ENCODE assay signal across 8 cellular contexts in genomic region chr6:138109042-138109997, GRCh38. TPM values are rescaled to one million over a fixed set of nuclear protein-coding genes. Genes with fewer than 3 reads are reported as not detected.
DNase-seq lines count a peak whose midpoint lies in the region; ATAC-seq, FAIRE-seq and TF ChIP-seq lines count a peak whose summit lies in the region.

No MANE protein-coding gene starts in this region.

- H3K9me2 ChIP-seq in GM23248 (ENCODE audit: insufficient read depth) = no peaks in the 10 kb centered on the region

- intact Hi-C loops in Caco-2 (cut with micrococcal nuclease; ENCODE audit: unreplicated experiment) = loop anchor here (5.0 kb wide), 3 partner anchors 387 to 918 kb away; partner anchors contain the start of gene ABRACL

- H3K36me3 ChIP-seq in Caco-2 (ENCODE audit: control insufficient read depth, insufficient read depth, low read length) (no peaks in the 10 kb centered on the region), GM23248 (ENCODE audit: low read depth) (no peaks in the 10 kb centered on the region)

- POLR2A ChIA-PET in Caco-2 (lab: Charles Lee) = no interaction called here

- H3K4me1 Mint-ChIP-seq in Caco-2 (ENCODE audit: low read depth, unreplicated experiment) (peaks cover 6% of the 10 kb centered on the region), immature natural killer cell (peaks cover 16 to 19% of the 10 kb centered on the region in 2 donors)

- H3K9me3 Mint-ChIP-seq in Caco-2 (ENCODE audit: unreplicated experiment) (no peaks in the 10 kb centered on the region), immature natural killer cell (no peaks in the 10 kb centered on the region)

- peak; percentile 85 for FAIRE-seq in TTC549 (lab: Jason Lieb, UNC)

- no peak overlapping the region for H3K9ac ChIP-seq in GM23248

- CTCF ChIA-PET in Caco-2 (lab: Charles Lee) = interaction anchor here (0.6 kb wide), 1 partner anchor 15 kb away, joined by 3 read pairs; no protein-coding TSS in a partner anchor

- ATAC-seq in GM19328 (IDR thresholded peaks at IDR 0.05; ENCODE audit: unreplicated experiment) = no peak

- H3K36me3 Mint-ChIP-seq in Caco-2 (ENCODE audit: insufficient read depth, unreplicated experiment) (peaks cover 25% of the 10 kb centered on the region), immature natural killer cell (no peaks in the 10 kb centered on the region)

- peaks cover 9% of the 10 kb centered on the region; the same call in 1 of the 2 replicates for H3K79me2 ChIP-seq in GM23248 (ENCODE audit: insufficient read depth)

- H3K4me3 Mint-ChIP-seq in Caco-2 (ENCODE audit: unreplicated experiment) = peak overlapping the region; percentile 55
- H3K4me3 Mint-ChIP-seq in immature natural killer cell = no peak overlapping the region

- no TSS peak for BruUV-seq in Caco-2 (replicated peaks; lab: Mats Ljungman, UMichigan)

- H3K4me1 ChIP-seq in Caco-2 (peaks cover 8% of the 10 kb centered on the region), GM23248 (ENCODE audit: insufficient read depth) (peaks cover 15% of the 10 kb centered on the region)

- H3K9me3 ChIP-seq in Caco-2 (no peaks in the 10 kb centered on the region), GM23248 (ENCODE audit: low read depth) (no peaks in the 10 kb centered on the region)

- no peak overlapping the region for H3K4me2 ChIP-seq in GM23248 (ENCODE audit: unreplicated experiment)

- H3K27ac Mint-ChIP-seq in Caco-2 (ENCODE audit: unreplicated experiment) (peak overlapping the region; percentile 33), immature natural killer cell (no peak overlapping the region)

- no peaks in the 10 kb centered on the region for H3K27me3 ChIP-seq in Caco-2 (replicated peaks; ENCODE audit: control insufficient read depth, insufficient read depth, low read length)
- 0 out of 2 replicates have a peak, but pooled peaks cover 4% of the 10 kb centered on the region for H3K27me3 ChIP-seq in GM23248 (replicated peaks; ENCODE audit: insufficient read depth)

- H3F3A ChIP-seq in GM23248 (ENCODE audit: insufficient read depth) = peaks cover 16% of the 10 kb centered on the region

- H4K20me1 ChIP-seq in GM23248 (ENCODE audit: insufficient read depth) = no peaks in the 10 kb centered on the region

- in situ Hi-C loops in GM23248 (cut with MboI) = loop anchor here (25.0 kb wide), 2 partner anchors 397 to 403 kb away; no protein-coding TSS in a partner anchor
- in situ Hi-C loops in astrocyte of the spinal cord (cut with HindIII; ENCODE audit: low sequenced_read_pairs) = no loop called here

- H3K4me3 ChIP-seq in Caco-2 (ENCODE audit: low read depth, low read length) = no peak overlapping the region
- H3K4me3 ChIP-seq in GM23248 = no peak overlapping the region
- no peak overlapping the region for H3K4me3 ChIP-seq in astrocyte of the spinal cord (ENCODE audit: low read depth, low read length)

- H2AFZ ChIP-seq in GM23248 = no peak overlapping the region

- DNase-seq in Caco-2 (peak; percentile 55 to 74), GM23248 (peak; percentile 65), NCI-H187 (lab: John Stamatoyannopoulos, UW) (peak; percentile 72 to 75), astrocyte of the spinal cord (ENCODE audit: low read depth, low spot score) (peak; percentile 77), immature natural killer cell (peak; percentile 56 to 69 (median 64))
- peak; percentile 59 to 76 for DNase-seq in stimulated activated CD4-positive, alpha-beta T cell treated with anti-CD3 and anti-CD28 coated beads, Interleukin-15, amount 100 ng/mL, for 48 hours (ENCODE audit: low read depth in 2 of 2)

- TF ChIP-seq CTCF in Caco-2 (IDR thresholded peaks at IDR 0.05; ENCODE audit: insufficient read depth in 1 of 2, low read depth in 1 of 2, low read length in 1 of 2, severe bottlenecking in 1 of 2, unreplicated experiment in 1 of 2) (peak; percentile 72 to 84), astrocyte of the spinal cord (IDR thresholded peaks at IDR 0.05; ENCODE audit: low read depth, low read length) (peak; percentile 96)

- H3K27me3 Mint-ChIP-seq in Caco-2 (ENCODE audit: insufficient read depth, unreplicated experiment) = no peaks in the 10 kb centered on the region
- H3K27me3 Mint-ChIP-seq in immature natural killer cell (ENCODE audit: low read depth in 3 of 3) = peaks cover 11 to 25% (median 19%) of the 10 kb centered on the region in 3 donors

- H3K27ac ChIP-seq in GM23248 = no peak overlapping the region

- 3 to 6% methylated on average over 7 of the region's 7 CpGs for WGBS in GM23248 (ENCODE audit: low coverage in 1 of 2, low lambda C conversion rate in 2 of 2, missing lambda C conversion rate in 2 of 2), 2 experiments

RNA-seq across cellular contexts. Expression of gene PERP, which starts 2.1 kb away (rescaled TPM):
- total RNA-seq in Caco-2 (2022) = 141 and 152 TPM in 2 replicates
- total RNA-seq in GM23248 (2014; rRNA removed; shearing (Covaris generic)) = 24.8 and 28.5 TPM in 2 replicates
- polyA plus RNA-seq in GM23248 (2016; fragmentation: Nextera tagmentation; extraction: Ambion mirVana) (45.3 and 45.7 TPM in 2 replicates), immature natural killer cell (under 1 TPM in 2 of 3 donors, not detected in 1; 0.46 to 0.92 TPM)

RNA-seq across cellular contexts. Expression of gene ARFGEF3, which starts 52.4 kb away (rescaled TPM):
- 5.2 and 5.6 TPM in 2 replicates for total RNA-seq in Caco-2 (2022)
- total RNA-seq in GM23248 (2014; rRNA removed; shearing (Covaris generic)) = 0.11 and 0.13 TPM in 2 replicates
- 0.06 TPM in 2 replicates for polyA plus RNA-seq in GM23248 (2016; fragmentation: Nextera tagmentation; extraction: Ambion mirVana)
- polyA plus RNA-seq in immature natural killer cell = under 1 TPM in 1 of 3 donors, not detected in 2; 0.03 TPM
